8 cellular contexts compared by ENCODE assay signal in the genomic region with DNA sequence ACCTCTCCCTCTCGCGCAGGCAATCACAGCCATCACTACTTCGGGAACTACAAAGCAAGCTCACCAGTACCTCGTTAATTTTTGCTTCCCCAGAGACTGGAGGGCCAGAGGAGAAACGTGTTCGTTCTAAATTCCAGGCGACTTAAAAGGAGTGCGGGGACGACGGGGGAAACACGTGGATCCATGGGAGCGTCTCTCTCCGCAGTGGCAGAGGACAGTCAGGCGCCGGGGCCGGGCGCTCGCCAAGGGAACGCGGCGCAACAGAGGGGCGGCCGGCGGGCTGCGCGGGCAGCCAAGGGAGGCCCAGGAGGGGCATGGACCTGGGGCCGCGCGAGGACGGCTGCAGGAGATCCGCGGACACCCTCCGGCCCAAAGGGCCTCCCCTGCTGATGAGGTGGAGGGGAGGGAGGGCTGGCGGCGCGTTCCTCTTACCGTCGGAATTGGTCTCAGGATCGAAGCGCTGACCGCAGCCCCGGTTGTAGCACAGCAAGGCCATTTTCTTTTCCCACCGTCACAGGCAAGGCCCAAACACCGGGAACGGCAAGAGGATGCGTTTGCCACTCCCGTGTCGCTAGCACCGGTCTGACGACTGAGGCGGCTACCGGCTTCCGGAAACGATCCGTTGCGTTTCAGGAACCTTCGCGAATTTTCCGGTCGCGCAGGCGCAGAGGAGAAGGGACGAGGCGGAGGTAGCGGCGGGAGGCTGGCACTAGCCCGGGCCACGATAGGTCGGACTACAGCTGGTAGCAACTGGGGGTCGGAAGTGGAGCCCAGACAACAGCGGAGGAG. TPM values are rescaled to one million over a fixed set of nuclear protein-coding genes. Genes with fewer than 3 reads are reported as not detected.
A peak's percentile ranks its signal among the peaks of the same experiment; 100 is the strongest.
DNase-seq lines count a peak whose midpoint lies in the region; ATAC-seq and TF ChIP-seq lines count a peak whose summit lies in the region.

A gene (minus strand): TSS at position 591 of the 789 bp plus-strand sequence. CDS start 95 bp downstream, at position 496.

- H3K9me3 ChIP-seq in ascending aorta, result no peaks in the 10 kb centered on the region
- no peaks in the 10 kb centered on the region for H3K9me3 ChIP-seq in vagina

- ATAC-seq in GM18505 (IDR thresholded peaks at IDR 0.05; ENCODE audit: unreplicated experiment) (peak; percentile 89), HG02938 (IDR thresholded peaks at IDR 0.05; ENCODE audit: unreplicated experiment) (peak; percentile 90)

- H3K27ac Mint-ChIP-seq in T-helper 2 cell treated with Interferon-gamma antibody and Interleukin-4, amounts not matched to agents 5 μg/mL and 100 μg/mL, for 36 hours, result peak within 1 kb of the TSS; percentile 94

- peaks cover 32% of the 10 kb centered on the region for H3K4me1 Mint-ChIP-seq in T-helper 2 cell treated with Interferon-gamma antibody and Interleukin-4, amounts not matched to agents 5 μg/mL and 100 μg/mL, for 36 hours (ENCODE audit: low read depth)

- H3K36me3 ChIP-seq in ascending aorta, result no peaks in the 10 kb centered on the region
- H3K36me3 ChIP-seq in vagina, result no peaks in the 10 kb centered on the region

- H3K27ac ChIP-seq in ascending aorta (peak within 1 kb of the TSS; percentile 91 to 95), vagina (peak within 1 kb of the TSS; percentile 100)

- no peaks in the 10 kb centered on the region for H3K27me3 ChIP-seq in ascending aorta
- no peaks in the 10 kb centered on the region for H3K27me3 ChIP-seq in vagina

- DNase-seq in NCI-H2029 (lab: John Stamatoyannopoulos, UW) (peak; percentile 85), ascending aorta (ENCODE audit: low spot score in 2 of 2) (peak; percentile 61 to 92), hepatic stellate cell (ENCODE audit: low spot score) (peak; percentile 82), putamen (ENCODE audit: low spot score) (peak; percentile 92), vagina (ENCODE audit: extremely low spot score in 2 of 2) (peak in 1 of 2 donors; percentile 91)
- peak; percentile 95 for DNase-seq in T-helper 2 cell treated with Interferon-gamma antibody and Interleukin-4, amounts not matched to agents 5 μg/mL and 100 μg/mL, for 36 hours (ENCODE audit: low spot score)

- peaks cover 31% of the 10 kb centered on the region for H3K36me3 Mint-ChIP-seq in T-helper 2 cell treated with Interferon-gamma antibody and Interleukin-4, amounts not matched to agents 5 μg/mL and 100 μg/mL, for 36 hours (ENCODE audit: low read depth)

- TF ChIP-seq CTCF in ascending aorta (IDR thresholded peaks at IDR 0.05), result no peak
- no peak for TF ChIP-seq CTCF in vagina (IDR thresholded peaks at IDR 0.05)

- peaks cover 6% of the 10 kb centered on the region for H3K9me3 Mint-ChIP-seq in T-helper 2 cell treated with Interferon-gamma antibody and Interleukin-4, amounts not matched to agents 5 μg/mL and 100 μg/mL, for 36 hours

- TF ChIP-seq POLR2A in GM18505 (IDR thresholded peaks at IDR 0.05; ENCODE audit: borderline replicate concordance, extremely low read depth, insufficient read depth, insufficient read length) (peak; percentile 81), vagina (IDR thresholded peaks at IDR 0.05) (peak; percentile 93 to 95)

- peaks cover 3 to 11% of the 10 kb centered on the region in 2 donors for H3K4me1 ChIP-seq in ascending aorta
- peaks cover 59% of the 10 kb centered on the region for H3K4me1 ChIP-seq in vagina

- H3K4me3 ChIP-seq in ascending aorta (peak within 1 kb of the TSS; percentile 81 to 96), vagina (peak within 1 kb of the TSS; percentile 82 to 95)

- no peaks in the 10 kb centered on the region for H3K27me3 Mint-ChIP-seq in T-helper 2 cell treated with Interferon-gamma antibody and Interleukin-4, amounts not matched to agents 5 μg/mL and 100 μg/mL, for 36 hours (ENCODE audit: low read depth)

- peak within 1 kb of the TSS; percentile 96 for H3K4me3 Mint-ChIP-seq in T-helper 2 cell treated with Interferon-gamma antibody and Interleukin-4, amounts not matched to agents 5 μg/mL and 100 μg/mL, for 36 hours

- intact Hi-C loops in ascending aorta (cut with DNase I), result no loop called here
- intact Hi-C loops in vagina (cut with DNase I), result no loop called here

RNA-seq across cellular contexts. Expression of the gene that starts here (rescaled TPM):
- 15.1 TPM for total RNA-seq in ascending aorta
- total RNA-seq in vagina, result 65.6 TPM
